In the genomic region with DNA sequence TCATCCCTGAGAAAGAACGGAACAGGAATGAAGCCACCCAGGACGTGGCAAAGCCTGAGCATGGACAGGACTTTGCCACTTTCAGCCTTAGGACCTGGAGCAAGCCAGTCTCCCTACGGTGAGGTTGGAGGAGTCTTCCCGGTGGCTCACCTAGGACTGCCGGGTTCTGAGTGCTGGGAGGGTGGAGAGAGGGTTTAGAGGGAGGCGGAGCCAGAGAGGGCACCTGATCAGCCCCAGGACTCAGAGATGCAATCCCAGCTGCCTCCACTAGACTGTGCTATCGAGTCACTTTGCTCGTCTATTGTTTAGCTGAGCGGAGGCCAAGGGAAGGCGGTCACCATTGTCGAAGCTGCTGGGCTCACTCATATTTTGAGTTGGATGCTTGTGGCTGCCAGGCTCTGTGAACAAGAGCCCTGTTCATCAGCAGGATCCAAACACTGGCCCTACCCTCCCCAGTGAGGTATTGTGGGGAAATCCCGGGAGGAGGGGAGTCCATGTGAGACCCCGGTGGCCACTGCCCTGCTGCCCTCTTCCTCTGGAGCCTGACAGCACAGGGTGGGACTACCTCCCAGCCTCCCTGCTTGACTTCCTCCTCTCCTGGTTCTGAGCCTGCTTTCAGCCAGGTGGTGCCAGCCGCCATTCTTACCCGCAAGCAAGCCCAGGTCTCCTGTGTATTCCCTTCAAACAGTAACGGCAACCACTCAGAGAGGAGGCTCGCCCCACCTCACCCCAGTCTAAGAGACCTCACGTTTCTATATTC, we compare ENCODE assay signal across 8 cellular contexts. TPM values are rescaled to one million over a fixed set of nuclear protein-coding genes. Genes with fewer than 3 reads are reported as not detected.
DNase-seq lines count a peak whose midpoint lies in the region; ATAC-seq, FAIRE-seq and TF ChIP-seq lines count a peak whose summit lies in the region.

No MANE protein-coding gene starts in this region.

- ATAC-seq in A549 (peak; percentile 88 to 96), GM18498 (IDR thresholded peaks at IDR 0.05; ENCODE audit: unreplicated experiment) (peak; percentile 51), K562 (peak; percentile 98), GM19463 (IDR thresholded peaks at IDR 0.05; ENCODE audit: unreplicated experiment) (no peak)

- TF ChIP-seq EP300 in A549 (IDR thresholded peaks at IDR 0.05) (no peak), K562 (IDR thresholded peaks at IDR 0.05; ENCODE audit: low read length) (no peak)

- TF ChIP-seq RAD21 in A549 (conservative IDR thresholded peaks at IDR 0.05 in 1 of 2, IDR thresholded peaks at IDR 0.05 in 1 of 2) (peak; percentile 64 to 81), K562 (CRISPR knock-in tag; conservative IDR thresholded peaks at IDR 0.05 in 1 of 2, IDR thresholded peaks at IDR 0.05 in 1 of 2) (peak; percentile 25 to 68; a peak in 3 of 4 replicates)

- H3K9me3 ChIP-seq in A549 (no peaks in the 10 kb centered on the region), K562 (replicated peaks; ENCODE audit: control insufficient read depth, insufficient read depth, low read depth, low read length) (no peaks in the 10 kb centered on the region), smooth muscle cell (replicated peaks; ENCODE audit: low read depth) (no peaks in the 10 kb centered on the region)

- H3K79me2 ChIP-seq in K562 (ENCODE audit: control insufficient read depth, insufficient read depth, low read length) (no peaks in the 10 kb centered on the region), smooth muscle cell (ENCODE audit: low read depth) (no peaks in the 10 kb centered on the region)

- peak; percentile 87 to 98 for DNase-seq in A549 (ENCODE audit: low read depth in 1 of 2, low spot score in 1 of 2)
- peak; percentile 91 for DNase-seq in NCI-H146 (lab: John Stamatoyannopoulos, UW)
- DNase-seq in T-helper 9 cell, result peak; percentile 46
- DNase-seq in K562 (ENCODE audit: extremely low read depth in 1 of 4, low spot score in 3 of 4), result peak; percentile 92 to 97 (median 94)
- DNase-seq in iPS DF 4.7 (ENCODE audit: extremely low read depth, low spot score), result peak; percentile 95
- peak; percentile 47 for DNase-seq in smooth muscle cell (lab: John Stamatoyannopoulos, UW; ENCODE audit: unreplicated experiment)

- peak; percentile 76 for FAIRE-seq in A549 (lab: Jason Lieb, UNC)
- FAIRE-seq in K562 (lab: Jason Lieb, UNC), result peak; percentile 99

- peaks cover 6% of the 10 kb centered on the region for H3K4me1 ChIP-seq in A549
- H3K4me1 ChIP-seq in K562 (replicated peaks in 1 of 2; ENCODE audit: control insufficient read depth in 2 of 2, insufficient read depth in 2 of 2, low read length in 2 of 2), result peaks cover 2 to 9% of the 10 kb centered on the region in 2 experiments; a peak in 3 of 5 replicates
- H3K4me1 ChIP-seq in smooth muscle cell (ENCODE audit: low read depth), result no peaks in the 10 kb centered on the region

- BruUV-seq in K562 (replicated peaks; lab: Mats Ljungman, UMichigan), result no TSS peak

- POLR2A ChIA-PET in A549 (lab: Yijun Ruan, JAX) (interaction anchor here (0.6 to 1.0 kb wide), 4 partner anchors 30 to 109 kb away, joined by 3 to 7 read pairs (median 4); partner anchors contain the start of gene EIF1), K562 (lab: Yijun Ruan, JAX) (interaction anchor here (0.6 to 1.3 kb wide), 6 partner anchors 12 to 81 kb away, joined by 3 to 6 read pairs (median 3); no protein-coding TSS in a partner anchor)

- peak; percentile 69 for TF ChIP-seq CTCF in A549 (IDR thresholded peaks at IDR 0.05)
- peak; percentile 92 to 97 (median 92) for TF ChIP-seq CTCF in K562 (IDR thresholded peaks at IDR 0.05 in 2 of 3, conservative IDR thresholded peaks at IDR 0.05 in 1 of 3; ENCODE audit: insufficient read depth in 2 of 3, low read depth in 1 of 3, low read length in 3 of 3)
- TF ChIP-seq CTCF in smooth muscle cell (IDR thresholded peaks at IDR 0.05; ENCODE audit: borderline replicate concordance, insufficient read depth, poor library complexity, severe bottlenecking), result peak; percentile 72

- H3K27me3 ChIP-seq in K562 (ENCODE audit: control insufficient read depth in 2 of 2, insufficient read depth in 2 of 2, low read length in 2 of 2) (peaks cover 0 to 25% of the 10 kb centered on the region in 2 experiments; a peak in 2 of 5 replicates), smooth muscle cell (ENCODE audit: low read depth) (no peaks in the 10 kb centered on the region)

- WGBS in A549 (ENCODE audit: missing lambda C conversion rate), result 42% methylated on average over 18 of the region's 18 CpGs
- 24% methylated on average over 18 of the region's 18 CpGs for WGBS in K562 (ENCODE audit: insufficient coverage, low coverage, missing lambda C conversion rate)
- WGBS in smooth muscle cell (ENCODE audit: low lambda C conversion rate), result 40% methylated on average over 18 of the region's 18 CpGs

- H3K9ac ChIP-seq in K562 (ENCODE audit: insufficient read depth in 1 of 2, low read depth in 2 of 2, low read length in 2 of 2), result peak overlapping the region in 1 of 2 experiments; percentile 70; a peak in 2 of 4 replicates
- no peak overlapping the region for H3K9ac ChIP-seq in smooth muscle cell (ENCODE audit: low read depth)

- H4K20me1 ChIP-seq in K562 (replicated peaks; ENCODE audit: control insufficient read depth, insufficient read depth, low read length), result no peaks in the 10 kb centered on the region
- no peaks in the 10 kb centered on the region for H4K20me1 ChIP-seq in smooth muscle cell (ENCODE audit: low read depth)

- TF ChIP-seq POLR2A in A549 (IDR thresholded peaks at IDR 0.05; ENCODE audit: low read length) (no peak), K562 (conservative IDR thresholded peaks at IDR 0.05) (no peak)

- no peak overlapping the region; the same call in 2 of the 3 replicates for H3K4me3 ChIP-seq in A549
- H3K4me3 ChIP-seq in K562, result no peak overlapping the region
- peak overlapping the region; percentile 13 for H3K4me3 ChIP-seq in smooth muscle cell

- H3F3A ChIP-seq in smooth muscle cell (ENCODE audit: low read depth), result no peaks in the 10 kb centered on the region

- no peaks in the 10 kb centered on the region for H3K36me3 ChIP-seq in K562 (ENCODE audit: control insufficient read depth, insufficient read depth, low read length)
- H3K36me3 ChIP-seq in smooth muscle cell (ENCODE audit: low read depth), result no peaks in the 10 kb centered on the region

- CTCF ChIA-PET in A549 (lab: Yijun Ruan, JAX), result interaction anchor here (0.6 to 3.1 kb wide), 27 partner anchors 8 to 825 kb away, joined by 3 to 44 read pairs (median 5); partner anchors contain the start of gene KRT35
- CTCF ChIA-PET in K562 (lab: Yijun Ruan, JAX; ENCODE audit: low intra/inter-chr PET ratio), result interaction anchor here (0.9 to 3.6 kb wide), 5 partner anchors 30 to 83 kb away, joined by 3 to 21 read pairs (median 7); no protein-coding TSS in a partner anchor

- intact Hi-C loops in K562 (cut with micrococcal nuclease), result loop anchor here (1.0 kb wide), 1 partner anchor 67 kb away; no protein-coding TSS in a partner anchor

- in situ Hi-C loops in K562 (cut with MboI), result no loop called here

- peak overlapping the region; percentile 92 for H2AFZ ChIP-seq in K562 (ENCODE audit: low read depth, low read length)
- peak overlapping the region; percentile 60 for H2AFZ ChIP-seq in smooth muscle cell (ENCODE audit: low read depth)

- H3K9me1 ChIP-seq in K562 (ENCODE audit: control insufficient read depth, insufficient read depth, low read length), result no peaks in the 10 kb centered on the region

- H3K4me2 ChIP-seq in A549 (peak overlapping the region; percentile 70), K562 (ENCODE audit: insufficient read depth, low read length) (peak overlapping the region; percentile 75), smooth muscle cell (peak overlapping the region; percentile 77)

- H3K27ac ChIP-seq in A549 (peak overlapping the region; percentile 25 to 37; a peak in 3 of 6 replicates), K562 (ENCODE audit: extremely low read depth, low read depth, low read length) (no peak overlapping the region), smooth muscle cell (ENCODE audit: low read depth) (peak overlapping the region; percentile 71)

RNA-seq across cellular contexts. Expression of gene KRT14, which starts 7.0 kb away (rescaled TPM):
- polyA plus RNA-seq in A549 (2011; rRNA removed), result 0.04 TPM in 1 of 2 replicates, not detected in the other
- 0.05 and 0.08 TPM in 2 replicates for polyA plus RNA-seq in A549 (2012; cell fraction: cytosol; rRNA removed)
- 0.17 and 0.31 TPM in 2 replicates for polyA plus RNA-seq in A549 (2012; cell fraction: nucleus; rRNA removed)
- polyA plus RNA-seq in A549 (2017; fragmentation: RNase III; extraction: RNeasy Plus Mini Kit Qiagen cat#74134 plus additional on column Dnase treatment), result 0.07 to 0.10 TPM (median 0.09 TPM) in 3 replicates
- polyA minus RNA-seq in A549 (2011; rRNA and poly(A)+ RNA removed), result 0.21 TPM in 1 of 2 replicates, not detected in the other
- total RNA-seq in K562 (2011; cell fraction: chromatin; rRNA removed; ENCODE audit: low replicate concordance), result not detected in 2 replicates
- total RNA-seq in K562 (2011; cell fraction: nucleolus; rRNA removed), result not detected in 2 replicates
- total RNA-seq in K562 (2011; cell fraction: nucleoplasm; rRNA removed), result not detected in 2 replicates
- not detected in 2 replicates for total RNA-seq in K562 (2014; rRNA removed)
- total RNA-seq in K562 (2014; rRNA removed; fragmentation: Illumina TruSeq; extraction: Trizol), result not detected in 2 replicates
- not detected in 2 replicates for total RNA-seq in K562 (2015; rRNA removed; fragmentation: Illumina TruSeq; extraction: Trizol)
- total RNA-seq in K562 (2021), result not detected in 2 replicates
- polyA plus RNA-seq in K562 (2011; rRNA removed), result 0.08 and 0.22 TPM in 2 replicates
- 0.09 TPM in 1 of 2 replicates, not detected in the other for polyA plus RNA-seq in K562 (2011; cell fraction: cytosol; rRNA removed)
- polyA plus RNA-seq in K562 (2011; cell fraction: nucleus; rRNA removed), result not detected in 2 replicates
- not detected in 2 replicates for polyA plus RNA-seq in K562 (2012)
- not detected in 2 replicates for polyA plus RNA-seq in K562 (2014; fragmentation: Illumina TruSeq; extraction: Trizol)
- not detected for polyA plus RNA-seq in K562 (2014; fragmentation: Nextera tagmentation; extraction: Ambion mirVana)
- not detected in 2 replicates for polyA plus RNA-seq in K562 (2014; rRNA removed)
- polyA minus RNA-seq in K562 (2011; rRNA and poly(A)+ RNA removed), result not detected in 2 replicates
- polyA minus RNA-seq in K562 (2011; cell fraction: cytosol; rRNA and poly(A)+ RNA removed), result not detected in 2 replicates
- not detected in 2 replicates for polyA minus RNA-seq in K562 (2011; cell fraction: nucleus; rRNA and poly(A)+ RNA removed)
- total RNA-seq in smooth muscle cell, result 235 and 348 TPM in 2 replicates
- polyA plus RNA-seq in smooth muscle cell, result 193 and 492 TPM in 2 replicates

RNA-seq across cellular contexts. Expression of gene KRT9, which starts 7.8 kb away (rescaled TPM):
- not detected in 2 replicates for polyA plus RNA-seq in A549 (2011; rRNA removed)
- polyA plus RNA-seq in A549 (2012; cell fraction: cytosol; rRNA removed), result not detected in 2 replicates
- polyA plus RNA-seq in A549 (2012; cell fraction: nucleus; rRNA removed), result not detected in 2 replicates
- polyA plus RNA-seq in A549 (2017; fragmentation: RNase III; extraction: RNeasy Plus Mini Kit Qiagen cat#74134 plus additional on column Dnase treatment), result not detected in 3 replicates
- polyA minus RNA-seq in A549 (2011; rRNA and poly(A)+ RNA removed), result not detected in 2 replicates
- not detected in 2 replicates for total RNA-seq in K562 (2011; cell fraction: chromatin; rRNA removed; ENCODE audit: low replicate concordance)
- not detected in 2 replicates for total RNA-seq in K562 (2011; cell fraction: nucleolus; rRNA removed)
- total RNA-seq in K562 (2011; cell fraction: nucleoplasm; rRNA removed), result not detected in 2 replicates
- total RNA-seq in K562 (2014; rRNA removed), result not detected in 2 replicates
- total RNA-seq in K562 (2014; rRNA removed; fragmentation: Illumina TruSeq; extraction: Trizol), result not detected in 2 replicates
- total RNA-seq in K562 (2015; rRNA removed; fragmentation: Illumina TruSeq; extraction: Trizol), result not detected in 2 replicates
- total RNA-seq in K562 (2021), result not detected in 2 replicates
- polyA plus RNA-seq in K562 (2011; rRNA removed), result not detected in 2 replicates
- 0.03 TPM in 1 of 2 replicates, not detected in the other for polyA plus RNA-seq in K562 (2011; cell fraction: cytosol; rRNA removed)
- polyA plus RNA-seq in K562 (2011; cell fraction: nucleus; rRNA removed), result not detected in 2 replicates
- polyA plus RNA-seq in K562 (2012), result not detected in 2 replicates
- not detected in 2 replicates for polyA plus RNA-seq in K562 (2014; fragmentation: Illumina TruSeq; extraction: Trizol)
- polyA plus RNA-seq in K562 (2014; fragmentation: Nextera tagmentation; extraction: Ambion mirVana), result under 1 TPM in 1 of 2 experiments, not detected in 1; 0.03 TPM
- polyA plus RNA-seq in K562 (2014; rRNA removed), result not detected in 2 replicates
- not detected in 2 replicates for polyA minus RNA-seq in K562 (2011; rRNA and poly(A)+ RNA removed)
- not detected in 2 replicates for polyA minus RNA-seq in K562 (2011; cell fraction: cytosol; rRNA and poly(A)+ RNA removed)
- polyA minus RNA-seq in K562 (2011; cell fraction: nucleus; rRNA and poly(A)+ RNA removed), result not detected in 2 replicates
- 0.22 and 1.3 TPM in 2 replicates for total RNA-seq in smooth muscle cell
- polyA plus RNA-seq in smooth muscle cell, result not detected in 2 replicates

RNA-seq across cellular contexts. Expression of gene KRT16, which starts 32.9 kb away (rescaled TPM):
- polyA plus RNA-seq in A549 (2011; rRNA removed), result 0.21 and 0.28 TPM in 2 replicates
- polyA plus RNA-seq in A549 (2012; cell fraction: cytosol; rRNA removed), result 0.13 and 0.28 TPM in 2 replicates
- 0.53 and 0.90 TPM in 2 replicates for polyA plus RNA-seq in A549 (2012; cell fraction: nucleus; rRNA removed)
- 0.44 TPM in 1 of 3 replicates, not detected in the others for polyA plus RNA-seq in A549 (2017; fragmentation: RNase III; extraction: RNeasy Plus Mini Kit Qiagen cat#74134 plus additional on column Dnase treatment)
- polyA minus RNA-seq in A549 (2011; rRNA and poly(A)+ RNA removed), result 0.29 and 0.70 TPM in 2 replicates
- total RNA-seq in K562 (2011; cell fraction: chromatin; rRNA removed; ENCODE audit: low replicate concordance), result not detected in 2 replicates
- not detected in 2 replicates for total RNA-seq in K562 (2011; cell fraction: nucleolus; rRNA removed)
- total RNA-seq in K562 (2011; cell fraction: nucleoplasm; rRNA removed), result not detected in 2 replicates
- total RNA-seq in K562 (2014; rRNA removed), result not detected in 2 replicates
- total RNA-seq in K562 (2014; rRNA removed; fragmentation: Illumina TruSeq; extraction: Trizol), result not detected in 2 replicates
- not detected in 2 replicates for total RNA-seq in K562 (2015; rRNA removed; fragmentation: Illumina TruSeq; extraction: Trizol)
- not detected in 2 replicates for total RNA-seq in K562 (2021)
- polyA plus RNA-seq in K562 (2011; rRNA removed), result 0.04 TPM in 1 of 2 replicates, not detected in the other
- not detected in 2 replicates for polyA plus RNA-seq in K562 (2011; cell fraction: cytosol; rRNA removed)
- not detected in 2 replicates for polyA plus RNA-seq in K562 (2011; cell fraction: nucleus; rRNA removed)
- polyA plus RNA-seq in K562 (2012), result not detected in 2 replicates
- not detected in 2 replicates for polyA plus RNA-seq in K562 (2014; fragmentation: Illumina TruSeq; extraction: Trizol)
- polyA plus RNA-seq in K562 (2014; fragmentation: Nextera tagmentation; extraction: Ambion mirVana), result not detected
- not detected in 2 replicates for polyA plus RNA-seq in K562 (2014; rRNA removed)
- polyA minus RNA-seq in K562 (2011; rRNA and poly(A)+ RNA removed), result not detected in 2 replicates
- polyA minus RNA-seq in K562 (2011; cell fraction: cytosol; rRNA and poly(A)+ RNA removed), result not detected in 2 replicates
- polyA minus RNA-seq in K562 (2011; cell fraction: nucleus; rRNA and poly(A)+ RNA removed), result not detected in 2 replicates
- total RNA-seq in smooth muscle cell, result 404 and 521 TPM in 2 replicates
- polyA plus RNA-seq in smooth muscle cell, result 304 and 399 TPM in 2 replicates

RNA-seq across cellular contexts. Expression of gene KRT17, which starts 44.7 kb away (rescaled TPM):
- polyA plus RNA-seq in A549 (2011; rRNA removed) (0.78 and 1.2 TPM in 2 replicates), A549 (2017; fragmentation: RNase III; extraction: RNeasy Plus Mini Kit Qiagen cat#74134 plus additional on column Dnase treatment) (0.43 to 0.57 TPM (median 0.56 TPM) in 3 replicates), K562 (2011; rRNA removed) (0.16 and 0.25 TPM in 2 replicates), K562 (2014; fragmentation: Illumina TruSeq; extraction: Trizol) (not detected in 2 replicates), K562 (2014; fragmentation: Nextera tagmentation; extraction: Ambion mirVana) (not detected), K562 (2014; rRNA removed) (not detected in 2 replicates), smooth muscle cell (869 and 2,544 TPM in 2 replicates)
- 1.1 and 1.4 TPM in 2 replicates for polyA plus RNA-seq in A549 (2012; cell fraction: cytosol; rRNA removed)
- polyA plus RNA-seq in A549 (2012; cell fraction: nucleus; rRNA removed), result 1.2 and 2.0 TPM in 2 replicates
- polyA minus RNA-seq in A549 (2011; rRNA and poly(A)+ RNA removed), result 0.83 and 1.2 TPM in 2 replicates
- total RNA-seq in K562 (2011; cell fraction: chromatin; rRNA removed; ENCODE audit: low replicate concordance), result not detected in 2 replicates
- total RNA-seq in K562 (2011; cell fraction: nucleolus; rRNA removed), result not detected in 2 replicates
- not detected in 2 replicates for total RNA-seq in K562 (2011; cell fraction: nucleoplasm; rRNA removed)
- total RNA-seq in K562 (2014; rRNA removed) (0.23 TPM in 1 of 2 replicates, not detected in the other), K562 (2014; rRNA removed; fragmentation: Illumina TruSeq; extraction: Trizol) (not detected in 2 replicates), K562 (2015; rRNA removed; fragmentation: Illumina TruSeq; extraction: Trizol) (not detected in 2 replicates), K562 (2021) (not detected in 2 replicates), smooth muscle cell (1,301 and 1,591 TPM in 2 replicates)
- polyA plus RNA-seq in K562 (2011; cell fraction: cytosol; rRNA removed), result not detected in 2 replicates
- polyA plus RNA-seq in K562 (2011; cell fraction: nucleus; rRNA removed), result 0.18 TPM in 1 of 2 replicates, not detected in the other
- polyA plus RNA-seq in K562 (2012), result 0.44 TPM in 1 of 2 replicates, not detected in the other
- not detected in 2 replicates for polyA minus RNA-seq in K562 (2011; rRNA and poly(A)+ RNA removed)
- polyA minus RNA-seq in K562 (2011; cell fraction: cytosol; rRNA and poly(A)+ RNA removed), result 10.2 and 35.5 TPM in 2 replicates
- polyA minus RNA-seq in K562 (2011; cell fraction: nucleus; rRNA and poly(A)+ RNA removed), result 3.6 and 8.2 TPM in 2 replicates

RNA-seq across cellular contexts. Expression of gene KRT19, which starts 51.6 kb away (rescaled TPM):
- polyA plus RNA-seq in A549 (2011; rRNA removed), result 23.8 and 26.2 TPM in 2 replicates
- 36.8 and 37.2 TPM in 2 replicates for polyA plus RNA-seq in A549 (2012; cell fraction: cytosol; rRNA removed)
- 83.7 and 109 TPM in 2 replicates for polyA plus RNA-seq in A549 (2012; cell fraction: nucleus; rRNA removed)
- 27.8 to 31.2 TPM (median 29.9 TPM) in 3 replicates for polyA plus RNA-seq in A549 (2017; fragmentation: RNase III; extraction: RNeasy Plus Mini Kit Qiagen cat#74134 plus additional on column Dnase treatment)
- 22.9 and 27.2 TPM in 2 replicates for polyA minus RNA-seq in A549 (2011; rRNA and poly(A)+ RNA removed)
- total RNA-seq in K562 (2011; cell fraction: chromatin; rRNA removed; ENCODE audit: low replicate concordance), result 25.0 and 82.2 TPM in 2 replicates
- total RNA-seq in K562 (2011; cell fraction: nucleolus; rRNA removed), result 61.2 and 82.9 TPM in 2 replicates
- total RNA-seq in K562 (2011; cell fraction: nucleoplasm; rRNA removed), result 39.3 and 39.4 TPM in 2 replicates
- total RNA-seq in K562 (2014; rRNA removed), result 120 and 137 TPM in 2 replicates
- 25.8 and 41.2 TPM in 2 replicates for total RNA-seq in K562 (2014; rRNA removed; fragmentation: Illumina TruSeq; extraction: Trizol)
- total RNA-seq in K562 (2015; rRNA removed; fragmentation: Illumina TruSeq; extraction: Trizol), result 91.7 and 92.6 TPM in 2 replicates
- total RNA-seq in K562 (2021), result 151 TPM in 2 replicates
- 96.3 and 121 TPM in 2 replicates for polyA plus RNA-seq in K562 (2011; rRNA removed)
- polyA plus RNA-seq in K562 (2011; cell fraction: cytosol; rRNA removed), result 119 and 275 TPM in 2 replicates
- polyA plus RNA-seq in K562 (2011; cell fraction: nucleus; rRNA removed), result 88.5 and 137 TPM in 2 replicates
- 152 and 175 TPM in 2 replicates for polyA plus RNA-seq in K562 (2012)
- polyA plus RNA-seq in K562 (2014; fragmentation: Illumina TruSeq; extraction: Trizol), result 66.5 and 76.7 TPM in 2 replicates
- 10 to 100 TPM; 18.5 to 21.5 TPM for polyA plus RNA-seq in K562 (2014; fragmentation: Nextera tagmentation; extraction: Ambion mirVana)
- polyA plus RNA-seq in K562 (2014; rRNA removed), result 80.2 and 104 TPM in 2 replicates
- 67.1 and 116 TPM in 2 replicates for polyA minus RNA-seq in K562 (2011; rRNA and poly(A)+ RNA removed)
- 126 and 127 TPM in 2 replicates for polyA minus RNA-seq in K562 (2011; cell fraction: cytosol; rRNA and poly(A)+ RNA removed)
- polyA minus RNA-seq in K562 (2011; cell fraction: nucleus; rRNA and poly(A)+ RNA removed), result 31.4 and 35.8 TPM in 2 replicates
- total RNA-seq in smooth muscle cell, result 539 and 722 TPM in 2 replicates
- polyA plus RNA-seq in smooth muscle cell, result 454 and 1,762 TPM in 2 replicates

Comparison
In these comparisons a context has a peak if more than half of its experiments do, and no peak if none do; other contexts are left out.
1. RNA of gene KRT14, which starts 7.0 kb away (polyA plus RNA-seq): 193 to 492 TPM in smooth muscle cell; 0.04 to 0.31 TPM in A549 and 0.08 to 0.22 TPM in K562; every median in the first group is over 100 times any median in the second.
2. RNA of gene KRT16, which starts 32.9 kb away (polyA plus RNA-seq): 304 to 399 TPM in smooth muscle cell; 0.13 to 0.90 TPM in A549 and 0.04 TPM in K562; every median in the first group is over 100 times any median in the second.
3. Of the 35 proteins assayed by ChIP-seq in both K562 and A549: peak only in K562: none; only in A549: MAX; in both: CTCF, RAD21, SMC3 and USF2; in neither: 29; mixed calls (peak in some experiments, not most) for 1.
4. Peak in every context shown above with its lines, with median percentiles within 50 percentile points of each other: DNase-seq, H3K4me2 ChIP-seq and CTCF ChIP-seq.